In genomic region chr12:132703611-132704010, GRCh38 we compare ENCODE assay signal across 30 cellular contexts. TPM values are rescaled to one million over a fixed set of nuclear protein-coding genes. Genes with fewer than 3 reads are reported as not detected.
DNase-seq lines count a peak whose midpoint lies in the region; ATAC-seq and TF ChIP-seq lines count a peak whose summit lies in the region.
"Had no signal": no experiment of that assay in that cellular context is flagged by ENCODE, and none has a peak within 500 bp of the region (broad histone marks: within the 10 kb centered on the region; RNA-seq: fewer than 3 reads in every experiment).

No MANE protein-coding gene starts in this region.

- no peaks in the 10 kb centered on the region for H3K4me1 ChIP-seq in HUES64 (ENCODE audit: insufficient read depth, low read length)
- H3K4me1 ChIP-seq: ascending aorta, gastrocnemius medialis, Peyer's patch, upper lobe of left lung had no signal

- H3K4me1 Mint-ChIP-seq in brain = peaks cover 4% of the 10 kb centered on the region
- peaks cover 9% of the 10 kb centered on the region for H3K4me1 Mint-ChIP-seq in memory B cell
- H3K4me1 Mint-ChIP-seq in type B pancreatic cell (ENCODE audit: unreplicated experiment) = no peaks in the 10 kb centered on the region

- peaks cover 22% of the 10 kb centered on the region; the same call in 1 of the 2 replicates for H3K36me3 ChIP-seq in HUES64 (ENCODE audit: insufficient read depth, low read length)
- H3K36me3 ChIP-seq: pancreas had no signal

- H3K9me3 Mint-ChIP-seq in brain (peaks cover 0 to 3% (median 0%) of the 10 kb centered on the region in 5 experiments), memory B cell (peaks cover 9% of the 10 kb centered on the region), type B pancreatic cell (no peaks in the 10 kb centered on the region)
- H3K9me3 Mint-ChIP-seq: activated T-helper 1 cell treated with anti-CD3 and anti-CD28 coated beads, Interleukin-12 subunit alpha, Interleukin-12 subunit beta, Interleukin-2, Interleukin-4 antibody, amounts not matched to agents 30 ng/mL and 10 ng/mL and 1 ng/mL, durations not matched to agents 14 hours and 24 hours and 36 hours; dendritic cell treated with granulocyte-macrophage colony-stimulating factor and Interleukin-4, amounts not matched to agents 40 ng/mL and 50 ng/mL, for 4 days had no signal

- no peak overlapping the region for H3K27ac ChIP-seq in HUES64 (ENCODE audit: low read depth, low read length)
- H3K27ac ChIP-seq: ascending aorta, gastrocnemius medialis, pancreas, Peyer's patch, upper lobe of left lung had no signal

- H3K4me3 Mint-ChIP-seq in brain = peak overlapping the region in 1 of 5 experiments; percentile 30
- no peak overlapping the region for H3K4me3 Mint-ChIP-seq in memory B cell
- peak overlapping the region; percentile 20 for H3K4me3 Mint-ChIP-seq in type B pancreatic cell
- H3K4me3 Mint-ChIP-seq: activated T-helper 1 cell treated with anti-CD3 and anti-CD28 coated beads, Interleukin-12 subunit alpha, Interleukin-12 subunit beta, Interleukin-2, Interleukin-4 antibody, amounts not matched to agents 30 ng/mL and 10 ng/mL and 1 ng/mL, durations not matched to agents 14 hours and 24 hours and 36 hours; CD4-positive, CD25-positive, alpha-beta regulatory T cell; dendritic cell treated with granulocyte-macrophage colony-stimulating factor and Interleukin-4, amounts not matched to agents 40 ng/mL and 50 ng/mL, for 4 days; immature natural killer cell; naive thymus-derived CD8-positive, alpha-beta T cell had no signal

- 94% methylated on average over 9 of the region's 9 CpGs for WGBS in HUES64

- no peaks in the 10 kb centered on the region for H3K27me3 Mint-ChIP-seq in brain
- H3K27me3 Mint-ChIP-seq in memory B cell = no peaks in the 10 kb centered on the region
- H3K27me3 Mint-ChIP-seq in type B pancreatic cell = no peaks in the 10 kb centered on the region
- H3K27me3 Mint-ChIP-seq: CD4-positive, CD25-positive, alpha-beta regulatory T cell; dendritic cell treated with granulocyte-macrophage colony-stimulating factor and Interleukin-4, amounts not matched to agents 40 ng/mL and 50 ng/mL, for 4 days; naive thymus-derived CD8-positive, alpha-beta T cell had no signal

- TF ChIP-seq CTCF in brain (conservative IDR thresholded peaks at IDR 0.05) (no peak), type B pancreatic cell (conservative IDR thresholded peaks at IDR 0.05) (no peak)

- H3K9me3 ChIP-seq in HUES64 (ENCODE audit: insufficient read depth, low read depth, low read length) = no peaks in the 10 kb centered on the region
- H3K9me3 ChIP-seq: ascending aorta, gastrocnemius medialis, pancreas, Peyer's patch, upper lobe of left lung had no signal

- intact Hi-C loops in Right ventricle myocardium inferior (cut with DNase I) = no loop called here

- no peak overlapping the region for H3K4me3 ChIP-seq in HUES64 (ENCODE audit: low read length)
- H3K4me3 ChIP-seq: ascending aorta, gastrocnemius medialis, K562, pancreas, Peyer's patch, smooth muscle cell, upper lobe of left lung had no signal

- peak overlapping the region in 4 of 5 experiments; percentile 23 to 60 (median 48) for H3K27ac Mint-ChIP-seq in brain
- H3K27ac Mint-ChIP-seq in memory B cell = peak overlapping the region; percentile 23
- peak overlapping the region; percentile 63 for H3K27ac Mint-ChIP-seq in type B pancreatic cell
- H3K27ac Mint-ChIP-seq: activated T-helper 1 cell treated with anti-CD3 and anti-CD28 coated beads, Interleukin-12 subunit alpha, Interleukin-12 subunit beta, Interleukin-2, Interleukin-4 antibody, amounts not matched to agents 30 ng/mL and 10 ng/mL and 1 ng/mL, durations not matched to agents 14 hours and 24 hours and 36 hours; CD4-positive, CD25-positive, alpha-beta regulatory T cell; dendritic cell treated with granulocyte-macrophage colony-stimulating factor and Interleukin-4, amounts not matched to agents 40 ng/mL and 50 ng/mL, for 4 days; immature natural killer cell had no signal

- peak overlapping the region; percentile 25 for H3K9ac ChIP-seq in HUES64 (ENCODE audit: low read depth, low read length)

- DNase-seq in memory B cell (ENCODE audit: low spot score in 2 of 2) (no peak), type B pancreatic cell (ENCODE audit: extremely low spot score, unreplicated experiment) (no peak), Right ventricle myocardium inferior (ENCODE audit: missing footprints) (no peak)
- DNase-seq: activated CD4-positive, alpha-beta T cell treated with anti-CD3 and anti-CD28 coated beads, Interleukin-2, amount 50 U/mL, for 4 hours; activated naive CD4-positive, alpha-beta T cell treated with anti-CD3 and anti-CD28 coated beads, Interleukin-2, amount 50 U/mL, for 16 hours; CD4-positive, CD25-positive, alpha-beta regulatory T cell; gastrocnemius medialis; hippocampal formation; immature natural killer cell; left ventricle myocardium superior; midbrain; naive thymus-derived CD8-positive, alpha-beta T cell; NCI-H1105; NCI-H1930; NCI-H526 treated with DMSO at 0.1 percent for 48 hours; pancreas; Peyer's patch; stimulated activated CD4-positive, alpha-beta T cell treated with anti-CD3 and anti-CD28 coated beads, Interleukin-1b, Interleukin-23, amount 100 ng/mL, for 48 hours; stimulated activated CD8-positive, alpha-beta memory T cell treated with anti-CD3 and anti-CD28 coated beads, Interleukin-4, amount 100 ng/mL, for 48 hours; SW 1271; upper lobe of left lung had no signal

- H3K36me3 Mint-ChIP-seq in brain (peaks cover 27% of the 10 kb centered on the region), memory B cell (peaks cover 29% of the 10 kb centered on the region), type B pancreatic cell (peaks cover 24% of the 10 kb centered on the region)

- no peaks in the 10 kb centered on the region for H3K27me3 ChIP-seq in HUES64 (ENCODE audit: insufficient read depth, low read length)
- H3K27me3 ChIP-seq: ascending aorta, gastrocnemius medialis, pancreas, Peyer's patch, upper lobe of left lung had no signal

- no peak for ATAC-seq in memory B cell (ENCODE audit: low read depth)
- no peak for ATAC-seq in GM19324 (IDR thresholded peaks at IDR 0.05; ENCODE audit: low FRiP score, unreplicated experiment)
- ATAC-seq in HG03432 (IDR thresholded peaks at IDR 0.05; ENCODE audit: unreplicated experiment) = no peak
- no peak for ATAC-seq in Right ventricle myocardium inferior
- ATAC-seq: gastrocnemius medialis; left ventricle myocardium superior; naive thymus-derived CD8-positive, alpha-beta T cell; pancreas had no signal

RNA-seq across cellular contexts. Expression of gene PGAM5, which starts 7.0 kb away (rescaled TPM):
- polyA plus RNA-seq in HUES64 (2013, experiment 1 of 2) = 53.0 TPM
- polyA plus RNA-seq in HUES64 (2013, experiment 2 of 2) = 43.5 TPM
- polyA plus RNA-seq in brain (ENCODE audit: insufficient read depth, low read depth, low replicate concordance) = 25.1 TPM
- 40.0 and 41.0 TPM in 2 replicates for total RNA-seq in type B pancreatic cell (ENCODE audit: low replicate concordance)
- total RNA-seq in Right ventricle myocardium inferior = 34.1 TPM

RNA-seq across cellular contexts. Expression of gene PXMP2, which starts 16.2 kb away (rescaled TPM):
- polyA plus RNA-seq in HUES64 (2013, experiment 1 of 2) = 17.2 TPM
- 17.8 TPM for polyA plus RNA-seq in HUES64 (2013, experiment 2 of 2)
- polyA plus RNA-seq in brain (ENCODE audit: insufficient read depth, low read depth, low replicate concordance) = 66.0 TPM
- total RNA-seq in type B pancreatic cell (ENCODE audit: low replicate concordance) (23.6 and 38.5 TPM in 2 replicates), Right ventricle myocardium inferior (62.5 TPM)

RNA-seq across cellular contexts. Expression of gene POLE, which starts 16.5 kb away (rescaled TPM):
- 72.0 TPM for polyA plus RNA-seq in HUES64 (2013, experiment 1 of 2)
- polyA plus RNA-seq in HUES64 (2013, experiment 2 of 2) = 61.9 TPM
- 21.6 TPM for polyA plus RNA-seq in brain (ENCODE audit: insufficient read depth, low read depth, low replicate concordance)
- 67.3 and 113 TPM in 2 replicates for total RNA-seq in type B pancreatic cell (ENCODE audit: low replicate concordance)
- 12.1 TPM for total RNA-seq in Right ventricle myocardium inferior

RNA-seq across cellular contexts. Expression of gene ANKLE2, which starts 58.0 kb away (rescaled TPM):
- 37.5 TPM for polyA plus RNA-seq in HUES64 (2013, experiment 1 of 2)
- polyA plus RNA-seq in HUES64 (2013, experiment 2 of 2) = 34.0 TPM
- polyA plus RNA-seq in brain (ENCODE audit: insufficient read depth, low read depth, low replicate concordance) = 29.9 TPM
- total RNA-seq in type B pancreatic cell (ENCODE audit: low replicate concordance) (65.1 and 75.9 TPM in 2 replicates), Right ventricle myocardium inferior (24.9 TPM)
